Comparison of ENCODE assay signal across 1 cellular context in genomic region chr20:30290361-30291063, GRCh38.
TF ChIP-seq lines count a peak whose summit lies in the region.
"Not testable (repeated sequence)": the region's sequence is repeated elsewhere in the genome, so short reads cannot be mapped to it uniquely, and the experiment has no call there.

No MANE protein-coding gene starts in this region.

TF ChIP-seq in K562, 482 proteins besides CTCF, POLR2A, EP300 and RAD21 (continues in another document):
- TF ChIP-seq ESRRA (IDR thresholded peaks at IDR 0.05; ENCODE audit: borderline replicate concordance, low read depth) (0 out of 2 replicates have a peak, but pooled peaks have one; percentile 25), PRDM10 (IDR thresholded peaks at IDR 0.05; ENCODE audit: partially characterized antibody) (peak; percentile 54), SMAD4 (CRISPR knock-in tag; conservative IDR thresholded peaks at IDR 0.05) (peak; percentile 60; the same call in 1 of the 2 replicates), NCOR1 (IDR thresholded peaks at IDR 0.05) (peak; percentile 13), JUND (tag; IDR thresholded peaks at IDR 0.05; ENCODE audit: borderline replicate concordance, low read depth, low read length) (peak; percentile 64; the same call in 1 of the 3 replicates), ZNF589 (CRISPR knock-in tag; IDR thresholded peaks at IDR 0.05; ENCODE audit: low read depth) (0 out of 2 replicates have a peak, but pooled peaks have one; percentile 49), SMARCA4 (IDR thresholded peaks at IDR 0.05) (peak; percentile 61), ZBTB40 (IDR thresholded peaks at IDR 0.05) (peak; percentile 47; the same call in 1 of the 2 replicates), MYC (IDR thresholded peaks at IDR 0.05; ENCODE audit: low read depth, low read length) (peak; percentile 12; the same call in 1 of the 2 replicates), CTCFL (IDR thresholded peaks at IDR 0.05; ENCODE audit: borderline replicate concordance, insufficient read depth, low read depth, low read length, poor library complexity, severe bottlenecking) (peak; percentile 86), SPI1 (IDR thresholded peaks at IDR 0.05; ENCODE audit: borderline replicate concordance, low read depth, low read length) (peak; percentile 10; the same call in 1 of the 2 replicates), UBTF (IDR thresholded peaks at IDR 0.05; ENCODE audit: borderline replicate concordance in 1 of 2, low read depth in 2 of 2, low read length in 2 of 2) (peak in 1 of 2 experiments; percentile 65; a peak in 1 of 4 replicates), ZBTB7A (IDR thresholded peaks at IDR 0.05; ENCODE audit: borderline replicate concordance, control insufficient read depth, low read depth, low read length) (peak; percentile 81; the same call in 1 of the 2 replicates), ZSCAN29 (IDR thresholded peaks at IDR 0.05) (0 out of 2 replicates have a peak, but pooled peaks have one; percentile 80), CXXC5 (CRISPR knock-in tag; IDR thresholded peaks at IDR 0.05) (peak; percentile 48), ZNF318 (IDR thresholded peaks at IDR 0.05; ENCODE audit: borderline replicate concordance in 1 of 2, low read depth in 1 of 2) (0 out of 4 replicates have a peak, but pooled peaks of 1 of the 2 experiments have one; percentile 36), TAF1 (IDR thresholded peaks at IDR 0.05; ENCODE audit: control insufficient read depth, extremely low read depth, insufficient read depth, low read length, severe bottlenecking) (peak; percentile 66), POLR2G (IDR thresholded peaks at IDR 0.05; ENCODE audit: low read depth, low read length) (peak; percentile 62), TBL1XR1 (IDR thresholded peaks at IDR 0.05; ENCODE audit: low read length in 2 of 2) (peak in 1 of 2 experiments; percentile 26; a peak in 1 of 4 replicates), ARNT (IDR thresholded peaks at IDR 0.05) (0 out of 4 replicates have a peak, but pooled peaks of 1 of the 2 experiments have one; percentile 55), NFRKB (IDR thresholded peaks at IDR 0.05; ENCODE audit: low read depth) (peak; percentile 45; the same call in 1 of the 2 replicates), FOXK2 (conservative IDR thresholded peaks at IDR 0.05 in 1 of 2, IDR thresholded peaks at IDR 0.05 in 1 of 2; ENCODE audit: low read depth in 2 of 2) (peak in 1 of 2 experiments; percentile 39; a peak in 3 of 4 replicates)
- TF ChIP-seq JUND (IDR thresholded peaks at IDR 0.05; ENCODE audit: borderline replicate concordance, low read depth, low read length); ZBTB40 (CRISPR knock-in tag; IDR thresholded peaks at IDR 0.05); MYC (CRISPR knock-in tag; IDR thresholded peaks at IDR 0.05; ENCODE audit: borderline replicate concordance, low read depth): not testable (repeated sequence)
